Comparison of ENCODE assay signal across 24 cellular contexts in the genomic region with DNA sequence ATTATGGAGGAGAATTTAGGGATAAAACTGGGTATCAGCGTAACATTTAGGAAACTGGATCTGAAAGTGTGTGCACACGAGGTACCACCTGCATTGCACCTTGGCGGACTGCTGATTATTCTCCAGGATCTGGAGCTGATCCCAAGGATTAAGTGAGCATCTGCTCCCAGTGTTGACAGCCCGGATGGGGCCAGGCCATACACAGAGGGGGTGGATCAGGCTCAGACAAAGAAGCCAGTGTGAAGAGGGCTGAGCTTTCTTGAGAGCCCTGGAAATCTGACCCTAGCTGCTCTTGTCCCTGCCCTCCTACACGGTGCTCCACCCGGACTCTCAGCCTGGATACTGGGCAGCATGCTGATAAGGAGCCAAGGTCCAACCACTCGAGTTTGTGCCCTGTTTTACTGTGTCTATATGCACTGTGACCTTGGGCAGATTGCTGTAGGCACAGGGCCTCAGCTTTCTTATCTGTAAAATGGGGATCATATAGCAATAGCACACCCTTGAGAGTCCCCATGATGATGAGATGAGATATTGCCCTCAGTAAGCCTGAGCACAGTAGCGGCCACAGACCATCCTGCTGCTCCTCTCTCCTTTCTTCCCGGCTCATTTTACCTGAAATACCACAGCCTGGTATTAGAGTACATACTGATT.
A peak's percentile ranks its signal among the peaks of the same experiment; 100 is the strongest.
DNase-seq lines count a peak whose midpoint lies in the region; ATAC-seq, FAIRE-seq and TF ChIP-seq lines count a peak whose summit lies in the region.
"Had no signal": no experiment of that assay in that cellular context is flagged by ENCODE, and none has a peak within 500 bp of the region (broad histone marks: within the 10 kb centered on the region; RNA-seq: fewer than 3 reads in every experiment).

No MANE protein-coding gene starts in this region.

- no peak overlapping the region for H3K4me2 ChIP-seq in HepG2 (ENCODE audit: low read depth, low read length)
- H3K4me2 ChIP-seq: GM23338, SK-N-SH had no signal

- H3K4me3 ChIP-seq in HepG2 (replicated peaks in 1 of 3; ENCODE audit: insufficient read depth in 1 of 3, low read depth in 2 of 3, low read length in 3 of 3) (no peak overlapping the region), right lobe of liver (no peak overlapping the region), testis (no peak overlapping the region)
- H3K4me3 ChIP-seq: GM23338 had no signal

- H3K27me3 Mint-ChIP-seq in stimulated activated naive CD8-positive, alpha-beta T cell treated with anti-CD3 and anti-CD28 coated beads, Interleukin-15, amount 100 ng/mL, for 72 hours: no peaks in the 10 kb centered on the region
- no peaks in the 10 kb centered on the region for H3K27me3 Mint-ChIP-seq in chondrocyte (ENCODE audit: low read depth)
- H3K27me3 Mint-ChIP-seq: CD4-positive, CD25-positive, alpha-beta regulatory T cell had no signal

- H3K79me2 ChIP-seq in HepG2 (ENCODE audit: insufficient read depth, low read length): no peaks in the 10 kb centered on the region

- H4K20me1 ChIP-seq in HepG2 (ENCODE audit: insufficient read depth, low read length): no peaks in the 10 kb centered on the region

- no peaks in the 10 kb centered on the region for H3K36me3 Mint-ChIP-seq in chondrocyte (ENCODE audit: low read depth)
- H3K36me3 Mint-ChIP-seq: CD4-positive, CD25-positive, alpha-beta regulatory T cell had no signal

- TF ChIP-seq CTCF in HepG2 (CRISPR knock-in tag; IDR thresholded peaks at IDR 0.05) (no peak), right lobe of liver (IDR thresholded peaks at IDR 0.05) (no peak), testis (IDR thresholded peaks at IDR 0.05) (no peak), chondrocyte (IDR thresholded peaks at IDR 0.05) (no peak)

- no peaks in the 10 kb centered on the region for H3K9me3 ChIP-seq in HepG2 (ENCODE audit: low read length)
- H3K9me3 ChIP-seq in right lobe of liver: no peaks in the 10 kb centered on the region
- no peaks in the 10 kb centered on the region for H3K9me3 ChIP-seq in testis
- H3K9me3 ChIP-seq: BE2C, SK-N-SH had no signal

- BruUV-seq in HepG2 (replicated peaks; lab: Mats Ljungman, UMichigan): no TSS peak

- POLR2A ChIA-PET in HepG2 (lab: Yijun Ruan, JAX): no interaction called here

- no peaks in the 10 kb centered on the region for H3K4me1 Mint-ChIP-seq in stimulated activated naive CD8-positive, alpha-beta T cell treated with anti-CD3 and anti-CD28 coated beads, Interleukin-15, amount 100 ng/mL, for 72 hours
- H3K4me1 Mint-ChIP-seq in chondrocyte (ENCODE audit: low read depth): no peaks in the 10 kb centered on the region
- H3K4me1 Mint-ChIP-seq: CD4-positive, CD25-positive, alpha-beta regulatory T cell; GM23338 had no signal

- H3K9me3 Mint-ChIP-seq in stimulated activated naive CD8-positive, alpha-beta T cell treated with anti-CD3 and anti-CD28 coated beads, Interleukin-15, amount 100 ng/mL, for 72 hours: peaks cover 0 to 6% of the 10 kb centered on the region in 2 donors
- peaks cover 28% of the 10 kb centered on the region for H3K9me3 Mint-ChIP-seq in chondrocyte (ENCODE audit: low read depth)
- H3K9me3 Mint-ChIP-seq: GM23338 had no signal

- in situ Hi-C loops in HepG2 (cut with HindIII; ENCODE audit: extremely low pct_ligation_motif_present, low pct_unique_long_range_greater_than_20kb): no loop called here

- H3K27ac ChIP-seq in HepG2 (ENCODE audit: extremely low read length, insufficient read depth, low read length) (no peak overlapping the region), right lobe of liver (no peak overlapping the region), testis (no peak overlapping the region)

- TF ChIP-seq EP300 in HepG2 (IDR thresholded peaks at IDR 0.05; ENCODE audit: low read depth in 2 of 2, low read length in 2 of 2) (no peak), HepG2 (CRISPR knock-in tag; IDR thresholded peaks at IDR 0.05; ENCODE audit: borderline replicate concordance) (no peak)

- no peak overlapping the region for H3K27ac Mint-ChIP-seq in stimulated activated naive CD8-positive, alpha-beta T cell treated with anti-CD3 and anti-CD28 coated beads, Interleukin-15, amount 100 ng/mL, for 72 hours
- H3K27ac Mint-ChIP-seq in chondrocyte (ENCODE audit: unreplicated experiment): no peak overlapping the region
- H3K27ac Mint-ChIP-seq: CD4-positive, CD25-positive, alpha-beta regulatory T cell; GM23338 had no signal

- CTCF ChIA-PET in HepG2 (lab: Yijun Ruan, JAX; ENCODE audit: low intra/inter-chr PET ratio, low total read pairs): no interaction called here

- H3K4me3 Mint-ChIP-seq in stimulated activated naive CD8-positive, alpha-beta T cell treated with anti-CD3 and anti-CD28 coated beads, Interleukin-15, amount 100 ng/mL, for 72 hours: no peak overlapping the region
- no peak overlapping the region for H3K4me3 Mint-ChIP-seq in chondrocyte (ENCODE audit: unreplicated experiment)
- H3K4me3 Mint-ChIP-seq: CD4-positive, CD25-positive, alpha-beta regulatory T cell; GM23338 had no signal

- no peak for TF ChIP-seq RAD21 in HepG2 (CRISPR knock-in tag; IDR thresholded peaks at IDR 0.05)

- TF ChIP-seq POLR2A in HepG2 (IDR thresholded peaks at IDR 0.05; ENCODE audit: insufficient read depth in 1 of 2, low read depth in 2 of 2, low read length in 2 of 2) (no peak), right lobe of liver (IDR thresholded peaks at IDR 0.05) (no peak), testis (IDR thresholded peaks at IDR 0.05) (no peak)

- H3K4me1 ChIP-seq in HepG2 (ENCODE audit: insufficient read depth, low read length): no peaks in the 10 kb centered on the region
- H3K4me1 ChIP-seq in right lobe of liver: no peaks in the 10 kb centered on the region
- H3K4me1 ChIP-seq in testis: no peaks in the 10 kb centered on the region
- H3K4me1 ChIP-seq: BE2C had no signal

- H3K36me3 ChIP-seq in HepG2 (replicated peaks in 1 of 2; ENCODE audit: control insufficient read depth in 1 of 2, insufficient read depth in 2 of 2, low read length in 2 of 2): no peaks in the 10 kb centered on the region
- no peaks in the 10 kb centered on the region for H3K36me3 ChIP-seq in right lobe of liver
- no peaks in the 10 kb centered on the region for H3K36me3 ChIP-seq in testis (ENCODE audit: low read depth, missing control alignments)
- H3K36me3 ChIP-seq: BE2C had no signal

- intact Hi-C loops in HepG2 (cut with micrococcal nuclease; ENCODE audit: unreplicated experiment): no loop called here
- intact Hi-C loops in right lobe of liver (cut with DNase I): no loop called here
- intact Hi-C loops in testis (cut with DNase I; ENCODE audit: low total_unique reads): no loop called here

- WGBS in HepG2 (ENCODE audit: low lambda C conversion rate): 0% methylated on average over 5 of the region's 9 CpGs
- WGBS in right lobe of liver (ENCODE audit: insufficient coverage, low coverage, low lambda C conversion rate, missing lambda C conversion rate): 27% methylated on average over 8 of the region's 9 CpGs
- WGBS in testis, 2 donors: 57 to 70% methylated on average over 8 to 9 of the region's 9 CpGs

- H3K9ac ChIP-seq in HepG2 (ENCODE audit: insufficient read depth, low read depth, low read length): no peak overlapping the region
- H3K9ac ChIP-seq: SK-N-SH had no signal

- H2AFZ ChIP-seq in HepG2 (ENCODE audit: low read length): no peak overlapping the region
- H2AFZ ChIP-seq: GM23338 had no signal

- DNase-seq in HepG2 (ENCODE audit: low spot score) (no peak), right lobe of liver (no peak), NCI-H82 treated with DMSO at 0.1 percent for 48 hours (lab: John Stamatoyannopoulos, UW; ENCODE audit: unreplicated experiment) (peak; percentile 75), cerebellum (ENCODE audit: low spot score) (peak; percentile 86), testis (peak; percentile 49), chondrocyte (ENCODE audit: low spot score) (no peak)
- no peak for DNase-seq in stimulated activated naive CD8-positive, alpha-beta T cell treated with anti-CD3 and anti-CD28 coated beads, Interleukin-15, amount 100 ng/mL, for 72 hours
- DNase-seq: BE2C; CD4-positive, CD25-positive, alpha-beta regulatory T cell; COR-L47; DMS53; HCEC 1CT; MM.1S; NCI-H1092; NCI-H1436 treated with DMSO at 0.1 percent for 48 hours; NCI-H2081; NCI-H2227 treated with DMSO at 0.1 percent for 48 hours; NCI-H510A treated with DMSO at 0.1 percent for 48 hours; Right ventricle myocardium superior; SK-N-SH had no signal

- ATAC-seq in HepG2: no peak
- ATAC-seq in right lobe of liver: no peak
- no peak for ATAC-seq in stimulated activated naive CD8-positive, alpha-beta T cell treated with anti-CD3 and anti-CD28 coated beads, Interleukin-15, amount 100 ng/mL, for 72 hours
- no peak for ATAC-seq in activated CD4-positive, CD25-positive, alpha-beta regulatory T cell treated with anti-CD3 and anti-CD28 coated beads, Interleukin-2, amount 50 U/mL, for 24 hours
- ATAC-seq: GM23338 had no signal

- no peak for FAIRE-seq in HepG2 (lab: Jason Lieb, UNC)
- FAIRE-seq: GM12892, RCC 7860 had no signal

- no peaks in the 10 kb centered on the region for H3K27me3 ChIP-seq in HepG2 (ENCODE audit: control insufficient read depth in 1 of 2, insufficient read depth in 2 of 2, low read length in 2 of 2)
- H3K27me3 ChIP-seq in right lobe of liver: no peaks in the 10 kb centered on the region
- H3K27me3 ChIP-seq in testis: no peaks in the 10 kb centered on the region
- H3K27me3 ChIP-seq: BE2C had no signal

TF ChIP-seq in HepG2, 621 proteins besides CTCF, POLR2A, EP300 and RAD21:
- TF ChIP-seq ZNF282 (IDR thresholded peaks at IDR 0.05; ENCODE audit: partially characterized antibody): no peak
- TF ChIP-seq ZNF629 (CRISPR knock-in tag; conservative IDR thresholded peaks at IDR 0.05): peak; percentile 58

Comparison
In these comparisons a context has a peak if more than half of its experiments do, and no peak if none do; other contexts are left out.
1. DNase-seq: peak in NCI-H82 treated with DMSO at 0.1 percent for 48 hours (single experiment), cerebellum (single experiment) and testis (single experiment); none in HepG2 (single experiment), right lobe of liver (0 of 3), stimulated activated naive CD8-positive, alpha-beta T cell treated with anti-CD3 and anti-CD28 coated beads, Interleukin-15, amount 100 ng/mL, for 72 hours (0 of 2) and chondrocyte (single experiment).